ENCODE assay signal across 20 cellular contexts in genomic region chr16:78473031-78473699, GRCh38.
A peak's percentile ranks its signal among the peaks of the same experiment; 100 is the strongest.
DNase-seq lines count a peak whose midpoint lies in the region; ATAC-seq, FAIRE-seq and TF ChIP-seq lines count a peak whose summit lies in the region.
"Had no signal": no experiment of that assay in that cellular context is flagged by ENCODE, and none has a peak within 500 bp of the region (broad histone marks: within the 10 kb centered on the region; RNA-seq: fewer than 3 reads in every experiment).

No MANE protein-coding gene starts in this region.

- no peaks in the 10 kb centered on the region for H3K36me3 ChIP-seq in HEK293 (ENCODE audit: control insufficient read depth in 2 of 2, insufficient read depth in 1 of 2, low read length in 2 of 2)
- no peaks in the 10 kb centered on the region for H3K36me3 ChIP-seq in bronchial epithelial cell (ENCODE audit: control insufficient read depth, insufficient read depth, low read length)

- H3K4me1 ChIP-seq in HEK293 (ENCODE audit: control insufficient read depth, insufficient read depth, low read length) = peaks cover 4% of the 10 kb centered on the region; the same call in 1 of the 2 replicates

- peak; percentile 86 for ATAC-seq in left lobe of liver
- ATAC-seq: GM23338 had no signal

- H3K4me1 Mint-ChIP-seq in nephron progenitor cell = peaks cover 26% of the 10 kb centered on the region

- no peak overlapping the region for H3K4me3 ChIP-seq in HEK293 (ENCODE audit: low read depth, low read length)
- no peak overlapping the region for H3K4me3 ChIP-seq in bronchial epithelial cell (ENCODE audit: low read depth, low read length)
- H3K4me3 ChIP-seq: GM23338 had no signal

- no peak for DNase-seq in bronchial epithelial cell (ENCODE audit: low read depth)
- no peak for DNase-seq in left lobe of liver (ENCODE audit: low spot score)
- no peak for DNase-seq in nephron progenitor cell
- DNase-seq in activated T-cell treated with anti-CD3 and anti-CD28 coated beads, Interleukin-2, amount 50 U/mL, for 48 hours = no peak
- DNase-seq in NCI-H446 treated with DMSO at 0.1 percent for 48 hours (lab: John Stamatoyannopoulos, UW) = no peak
- DNase-seq in SKM-1 treated with dmso at 0.1 percent for 144 hours (lab: John Stamatoyannopoulos, UW; ENCODE audit: unreplicated experiment) = no peak
- DNase-seq in amygdala (lab: John Stamatoyannopoulos, UW) = no peak
- DNase-seq: C1 segment of cervical spinal cord; CD4-positive, alpha-beta memory T cell; DMS153; DMS79 treated with DMSO at 0.1 percent for 48 hours; EL; H7 had no signal

- FAIRE-seq in bronchial epithelial cell (lab: Jason Lieb, UNC) = peak; percentile 23
- FAIRE-seq: A204.1, G401.6, GM12891, HTR-8/SVneo had no signal

- H3K27me3 Mint-ChIP-seq in nephron progenitor cell (ENCODE audit: low read depth, poor library complexity) = peaks cover 4% of the 10 kb centered on the region
- H3K27me3 Mint-ChIP-seq: B cell; CD4-positive, alpha-beta memory T cell had no signal

- CTCF ChIA-PET in HEK293 (lab: Yijun Ruan, JAX) = no interaction called here

- peak overlapping the region; percentile 12 for H3K4me3 Mint-ChIP-seq in nephron progenitor cell
- H3K4me3 Mint-ChIP-seq: B cell; CD4-positive, alpha-beta memory T cell; GM23338 had no signal

- H3K9me3 Mint-ChIP-seq in nephron progenitor cell = peaks cover 5% of the 10 kb centered on the region
- H3K9me3 Mint-ChIP-seq: CD4-positive, alpha-beta memory T cell; GM23338 had no signal

- POLR2A ChIA-PET in HEK293 (lab: Yijun Ruan, JAX) = no interaction called here

- H3K27ac Mint-ChIP-seq in nephron progenitor cell = peak overlapping the region; percentile 53
- H3K27ac Mint-ChIP-seq: B cell; CD4-positive, alpha-beta memory T cell; GM23338 had no signal

- H3K36me3 Mint-ChIP-seq in nephron progenitor cell (ENCODE audit: low read depth) = peaks cover 13% of the 10 kb centered on the region

- no peaks in the 10 kb centered on the region for H3K27me3 ChIP-seq in bronchial epithelial cell (ENCODE audit: control insufficient read depth, insufficient read depth, low read length)

- no peaks in the 10 kb centered on the region for H3K9me3 ChIP-seq in HEK293 (ENCODE audit: control insufficient read depth, insufficient read depth, low read depth, low read length)

- TF ChIP-seq CTCF in HEK293 (tag by site-specific recombination; IDR thresholded peaks at IDR 0.05) (no peak), bronchial epithelial cell (IDR thresholded peaks at IDR 0.05; ENCODE audit: insufficient read depth, low read length, severe bottlenecking) (no peak), nephron progenitor cell (IDR thresholded peaks at IDR 0.05) (no peak)

- no peak overlapping the region for H3K27ac ChIP-seq in HEK293 (ENCODE audit: extremely low read depth, low read depth, low read length)

TF ChIP-seq in HEK293, 187 proteins besides CTCF, POLR2A, EP300 and RAD21:
- 0 out of 2 replicates have a peak, but pooled peaks have one; percentile 25 for TF ChIP-seq ZNF335 (tag by site-specific recombination; conservative IDR thresholded peaks at IDR 0.05)
- TF ChIP-seq, protein P1, sequence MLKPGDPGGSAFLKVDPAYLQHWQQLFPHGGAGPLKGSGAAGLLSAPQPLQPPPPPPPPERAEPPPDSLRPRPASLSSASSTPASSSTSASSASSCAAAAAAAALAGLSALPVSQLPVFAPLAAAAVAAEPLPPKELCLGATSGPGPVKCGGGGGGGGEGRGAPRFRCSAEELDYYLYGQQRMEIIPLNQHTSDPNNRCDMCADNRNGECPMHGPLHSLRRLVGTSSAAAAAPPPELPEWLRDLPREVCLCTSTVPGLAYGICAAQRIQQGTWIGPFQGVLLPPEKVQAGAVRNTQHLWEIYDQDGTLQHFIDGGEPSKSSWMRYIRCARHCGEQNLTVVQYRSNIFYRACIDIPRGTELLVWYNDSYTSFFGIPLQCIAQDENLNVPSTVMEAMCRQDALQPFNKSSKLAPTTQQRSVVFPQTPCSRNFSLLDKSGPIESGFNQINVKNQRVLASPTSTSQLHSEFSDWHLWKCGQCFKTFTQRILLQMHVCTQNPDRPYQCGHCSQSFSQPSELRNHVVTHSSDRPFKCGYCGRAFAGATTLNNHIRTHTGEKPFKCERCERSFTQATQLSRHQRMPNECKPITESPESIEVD (tag by site-specific recombination; IDR thresholded peaks at IDR 0.05) = peak; percentile 37; the same call in 1 of the 2 replicates
- TF ChIP-seq TRIM28 (IDR thresholded peaks at IDR 0.05; ENCODE audit: borderline replicate concordance, low read length) = 0 out of 2 replicates have a peak, but pooled peaks have one; percentile 14
- no peak for TF ChIP-seq ZNF660 (tag by site-specific recombination; IDR thresholded peaks at IDR 0.05)
- TF ChIP-seq ZNF239 (tag by site-specific recombination; IDR thresholded peaks at IDR 0.05) = no peak
- TF ChIP-seq ZNF677 (tag by site-specific recombination; IDR thresholded peaks at IDR 0.05) = no peak
